ENCODE assay signal across 8 cellular contexts in genomic region chr16:28824548-28824973, GRCh38. TPM values are rescaled to one million over a fixed set of nuclear protein-coding genes. Genes with fewer than 3 reads are reported as not detected.
A peak's percentile ranks its signal among the peaks of the same experiment; 100 is the strongest.
DNase-seq lines count a peak whose midpoint lies in the region; ATAC-seq and TF ChIP-seq lines count a peak whose summit lies in the region.

No MANE protein-coding gene starts in this region.

- H4K20me1 ChIP-seq in OCI-LY3 (ENCODE audit: insufficient read depth, low read length) (peaks cover 25% of the 10 kb centered on the region), neural progenitor cell (ENCODE audit: low read depth) (peaks cover 50% of the 10 kb centered on the region)

- no peak overlapping the region for H2AFZ ChIP-seq in OCI-LY3 (ENCODE audit: low read depth, low read length)
- no peak overlapping the region for H2AFZ ChIP-seq in neural progenitor cell (replicated peaks)

- DNase-seq in endodermal cell = no peak
- DNase-seq in neural progenitor cell (ENCODE audit: low spot score) = no peak
- no peak for DNase-seq in posterior vena cava (ENCODE audit: low spot score)
- no peak for DNase-seq in ACHN

- H3K36me3 Mint-ChIP-seq in endodermal cell (ENCODE audit: low read depth) (peaks cover 51% of the 10 kb centered on the region), neural progenitor cell (peaks cover 33% of the 10 kb centered on the region)

- WGBS in endodermal cell (ENCODE audit: insufficient coverage in 1 of 2, insufficient read length in 1 of 2), 2 experiments = 37 to 83% methylated on average over 3 to 8 of the region's 8 CpGs

- H3K4me3 ChIP-seq in OCI-LY3 (ENCODE audit: low read length) (peak overlapping the region; percentile 96), endodermal cell (ENCODE audit: low read length) (peak overlapping the region; percentile 90), neural progenitor cell (peak overlapping the region; percentile 59)

- peaks cover 73% of the 10 kb centered on the region for H3K79me2 ChIP-seq in OCI-LY3 (ENCODE audit: low read length)
- peaks cover 83% of the 10 kb centered on the region for H3K79me2 ChIP-seq in neural progenitor cell (ENCODE audit: low read depth)

- H3F3A ChIP-seq in neural progenitor cell (ENCODE audit: low read depth) = peaks cover 33% of the 10 kb centered on the region

- H3K27ac Mint-ChIP-seq in endodermal cell = peak overlapping the region; percentile 98
- H3K27ac Mint-ChIP-seq in neural progenitor cell = no peak overlapping the region

- H3K9me3 Mint-ChIP-seq in endodermal cell (no peaks in the 10 kb centered on the region), neural progenitor cell (no peaks in the 10 kb centered on the region)

- H3K9ac ChIP-seq in OCI-LY3 (ENCODE audit: low read length) (peak overlapping the region; percentile 99), endodermal cell (ENCODE audit: extremely low read depth, low read length, poor library complexity, severe bottlenecking) (peak overlapping the region; percentile 78), neural progenitor cell (peak overlapping the region; percentile 84)

- H3K4me1 Mint-ChIP-seq in endodermal cell (peaks cover 29% of the 10 kb centered on the region), neural progenitor cell (peaks cover 24% of the 10 kb centered on the region)

- H3K4me2 ChIP-seq in OCI-LY3 (ENCODE audit: low read length) (peak overlapping the region; percentile 74), neural progenitor cell (peak overlapping the region; percentile 75)

- H3K27me3 ChIP-seq in OCI-LY3 (ENCODE audit: low read depth, low read length) = no peaks in the 10 kb centered on the region
- H3K27me3 ChIP-seq in endodermal cell (ENCODE audit: control insufficient read depth, insufficient read depth, low read length, poor library complexity, severe bottlenecking) = no peaks in the 10 kb centered on the region
- H3K27me3 ChIP-seq in neural progenitor cell = no peaks in the 10 kb centered on the region

- H3K27ac ChIP-seq in C4-2B = peak overlapping the region; percentile 99
- H3K27ac ChIP-seq in OCI-LY3 (ENCODE audit: low read length) = peak overlapping the region; percentile 95
- peak overlapping the region; percentile 72 for H3K27ac ChIP-seq in endodermal cell (ENCODE audit: low read depth, low read length)
- H3K27ac ChIP-seq in neural progenitor cell = peak overlapping the region; percentile 17

- intact Hi-C loops in posterior vena cava (cut with DNase I) = no loop called here

- in situ Hi-C loops in ACHN (cut with HindIII; ENCODE audit: low pct_ligation_motif_present, low pct_unique_long_range_greater_than_20kb, low sequenced_read_pairs) = no loop called here

- H3K27me3 Mint-ChIP-seq in endodermal cell (ENCODE audit: insufficient read depth) = no peaks in the 10 kb centered on the region
- peaks cover 7% of the 10 kb centered on the region for H3K27me3 Mint-ChIP-seq in neural progenitor cell (ENCODE audit: insufficient read depth, low read depth)

- H3K36me3 ChIP-seq in OCI-LY3 (replicated peaks; ENCODE audit: low read depth, low read length) (peaks cover 46% of the 10 kb centered on the region), endodermal cell (ENCODE audit: control insufficient read depth, insufficient read depth, low read length) (peaks cover 55% of the 10 kb centered on the region), neural progenitor cell (peaks cover 21% of the 10 kb centered on the region)

- H3K4me1 ChIP-seq in OCI-LY3 (ENCODE audit: low read length) (peaks cover 11% of the 10 kb centered on the region), endodermal cell (ENCODE audit: control insufficient read depth, insufficient read depth, low read length) (no peaks in the 10 kb centered on the region), neural progenitor cell (peaks cover 17% of the 10 kb centered on the region)

- peak overlapping the region; percentile 90 for H3K4me3 Mint-ChIP-seq in endodermal cell
- peak overlapping the region; percentile 96 for H3K4me3 Mint-ChIP-seq in neural progenitor cell

- ATAC-seq in HG03135 (IDR thresholded peaks at IDR 0.05; ENCODE audit: unreplicated experiment) = no peak
- no peak for ATAC-seq in HG02642 (IDR thresholded peaks at IDR 0.05; ENCODE audit: poor library complexity, unreplicated experiment)

- TF ChIP-seq CTCF in C4-2B (conservative IDR thresholded peaks at IDR 0.05) = no peak
- TF ChIP-seq CTCF in OCI-LY3 (IDR thresholded peaks at IDR 0.05; ENCODE audit: low read depth, low read length) = no peak
- no peak for TF ChIP-seq CTCF in endodermal cell (conservative IDR thresholded peaks at IDR 0.05)
- no peak for TF ChIP-seq CTCF in neural progenitor cell (IDR thresholded peaks at IDR 0.05)

- H3K9me3 ChIP-seq in OCI-LY3 (ENCODE audit: insufficient read depth, low read length) (no peaks in the 10 kb centered on the region), endodermal cell (ENCODE audit: control insufficient read depth, low read length) (no peaks in the 10 kb centered on the region), neural progenitor cell (ENCODE audit: low read depth) (no peaks in the 10 kb centered on the region)

RNA-seq across cellular contexts. Expression of gene ATXN2L, which starts 1.8 kb away (rescaled TPM):
- 100 to 1,000 TPM; 242 to 264 TPM for total RNA-seq in endodermal cell
- polyA plus RNA-seq in endodermal cell (2013, experiment 1 of 2) = 249 TPM
- 202 TPM for polyA plus RNA-seq in endodermal cell (2013, experiment 2 of 2)
- total RNA-seq in neural progenitor cell (ENCODE audit: low replicate concordance) = 21.4 and 61.0 TPM in 2 replicates
- 10 to 100 TPM; 66.5 to 72.2 TPM for total RNA-seq in posterior vena cava

RNA-seq across cellular contexts. Expression of gene TUFM, which starts 21.6 kb away (rescaled TPM):
- 100 to 1,000 TPM; 158 to 165 TPM for total RNA-seq in endodermal cell
- polyA plus RNA-seq in endodermal cell (2013, experiment 1 of 2) = 116 TPM
- 105 TPM for polyA plus RNA-seq in endodermal cell (2013, experiment 2 of 2)
- total RNA-seq in neural progenitor cell (ENCODE audit: low replicate concordance) = 74.0 and 131 TPM in 2 replicates
- total RNA-seq in posterior vena cava = 10 to 100 TPM; 74.4 to 76.2 TPM

RNA-seq across cellular contexts. Expression of gene SH2B1, which starts 39.1 kb away (rescaled TPM):
- total RNA-seq in endodermal cell (10 to 100 TPM; 56.5 to 63.4 TPM), neural progenitor cell (ENCODE audit: low replicate concordance) (12.4 and 30.6 TPM in 2 replicates), posterior vena cava (10 to 100 TPM; 27.6 to 31.0 TPM)
- polyA plus RNA-seq in endodermal cell (2013, experiment 1 of 2) = 42.6 TPM
- polyA plus RNA-seq in endodermal cell (2013, experiment 2 of 2) = 33.7 TPM

RNA-seq across cellular contexts. Expression of gene ATP2A1, which starts 53.7 kb away (rescaled TPM):
- total RNA-seq in endodermal cell (1 to 10 TPM; 4.7 to 7.7 TPM), neural progenitor cell (ENCODE audit: low replicate concordance) (1.6 and 8.2 TPM in 2 replicates), posterior vena cava (1 to 10 TPM in 1 of 2 donors, under 1 TPM in 1; 0.42 to 1.3 TPM)
- 2.2 TPM for polyA plus RNA-seq in endodermal cell (2013, experiment 1 of 2)
- polyA plus RNA-seq in endodermal cell (2013, experiment 2 of 2) = 3.7 TPM

Comparison
In these comparisons a context has a peak if more than half of its experiments do, and no peak if none do; other contexts are left out.
1. H3K27ac ChIP-seq: peak in every context shown above with its lines; median percentile 99 in C4-2B; 95 in OCI-LY3; 72 in endodermal cell; 17 in neural progenitor cell.